Comparison of ENCODE assay signal across 34 cellular contexts in genomic region chr16:71328151-71328550, GRCh38. TPM values are rescaled to one million over a fixed set of nuclear protein-coding genes. Genes with fewer than 3 reads are reported as not detected.
"Had no signal": no experiment of that assay in that cellular context is flagged by ENCODE, and none has a peak within 500 bp of the region (broad histone marks: within the 10 kb centered on the region; RNA-seq: fewer than 3 reads in every experiment).

No MANE protein-coding gene starts in this region.

- DNase-seq: activated B cell treated with CpG ODN at 0.5 μM for 24 hours; activated CD4-positive, alpha-beta memory T cell treated with anti-CD3 and anti-CD28 coated beads for 36 hours; activated CD4-positive, alpha-beta T cell treated with anti-CD3 and anti-CD28 coated beads for 4 hours; activated CD4-positive, alpha-beta T cell treated with anti-CD3 and anti-CD28 coated beads, Interleukin-2, amount 10 ng/mL, durations not matched to agents 24 days and 14 days; activated CD4-positive, alpha-beta T cell treated with anti-CD3 and anti-CD28 coated beads, Interleukin-2, amount 50 U/mL, for 1 hour; activated CD4-positive, alpha-beta T cell treated with anti-CD3 and anti-CD28 coated beads, Interleukin-2, amount 50 U/mL, for 4 hours; activated CD4-positive, CD25-positive, alpha-beta regulatory T cell treated with anti-CD3 and anti-CD28 coated beads, Interleukin-2, amount 50 U/mL, for 72 hours; activated CD8-positive, alpha-beta memory T cell treated with anti-CD3 and anti-CD28 coated beads, Interleukin-2, amount 50 U/mL, for 4 hours; activated CD8-positive, alpha-beta T cell treated with anti-CD3 and anti-CD28 coated beads for 36 hours; activated effector memory CD4-positive, alpha-beta T cell treated with anti-CD3 and anti-CD28 coated beads, Interleukin-2, amount 50 U/mL, for 16 hours; activated gamma-delta T cell treated with Interleukin-2 at 50 U/mL for 16 hours; activated naive CD4-positive, alpha-beta T cell; activated naive CD4-positive, alpha-beta T cell treated with anti-CD3 and anti-CD28 coated beads for 36 hours; activated naive CD4-positive, alpha-beta T cell treated with anti-CD3 and anti-CD28 coated beads, Interleukin-2, amount 50 U/mL, for 16 hours; activated naive CD8-positive, alpha-beta T cell treated with anti-CD3 and anti-CD28 coated beads for 36 hours; activated T-cell treated with anti-CD3 and anti-CD28 coated beads for 4 hours; activated T-cell treated with anti-CD3 and anti-CD28 coated beads, Interleukin-2, amount 50 U/mL, for 1 hour; activated T-cell treated with anti-CD3 and anti-CD28 coated beads, Interleukin-2, amount 50 U/mL, for 4 hours; activated T-cell treated with anti-CD3 and anti-CD28 coated beads, Interleukin-2, amount 50 U/mL, for 72 hours; adrenal gland; amniotic stem cell; aorta; body of pancreas; brain microvascular endothelial cell; central memory CD4-positive, alpha-beta T cell; cerebellar nuclear complex; T-helper 2 cell; T-helper 9 cell had no signal

- H3K27me3 ChIP-seq: adrenal gland, body of pancreas, brain microvascular endothelial cell, breast epithelium had no signal

- H3K36me3 ChIP-seq: adrenal gland, brain microvascular endothelial cell, breast epithelium had no signal

- H3K27ac ChIP-seq: adrenal gland, body of pancreas, brain microvascular endothelial cell, breast epithelium, VCaP had no signal

- H3K4me1 ChIP-seq: adrenal gland, body of pancreas, breast epithelium had no signal

- H3K4me3 ChIP-seq: adrenal gland, body of pancreas, breast epithelium had no signal

- H3K9me3 ChIP-seq: adrenal gland, body of pancreas had no signal

RNA-seq across cellular contexts. Expression of gene CALB2, which starts 30.4 kb away (rescaled TPM):
- total RNA-seq: activated B cell treated with CpG ODN at 0.5 μM for 24 hours; activated CD4-positive, alpha-beta memory T cell treated with anti-CD3 and anti-CD28 coated beads for 36 hours; activated CD4-positive, alpha-beta T cell treated with anti-CD3 and anti-CD28 coated beads, Interleukin-2, amount 10 ng/mL, durations not matched to agents 24 days and 14 days; activated CD8-positive, alpha-beta memory T cell treated with anti-CD3 and anti-CD28 coated beads for 36 hours; activated CD8-positive, alpha-beta T cell treated with anti-CD3 and anti-CD28 coated beads for 36 hours; activated naive CD4-positive, alpha-beta T cell treated with anti-CD3 and anti-CD28 coated beads for 36 hours; activated naive CD4-positive, alpha-beta T cell treated with anti-CD3 and anti-CD28 coated beads, Interleukin-2, amount 50 U/mL, for 72 hours; activated naive CD8-positive, alpha-beta T cell treated with anti-CD3 and anti-CD28 coated beads for 36 hours; activated T-cell treated with anti-CD3 and anti-CD28 coated beads, Interleukin-2, amount 50 U/mL, for 4 hours; activated T-cell treated with anti-CD3 and anti-CD28 coated beads, Interleukin-2, amount 50 U/mL, for 72 hours; activated T-helper 1 cell treated with anti-CD3 and anti-CD28 coated beads, Interleukin-12 subunit alpha, Interleukin-12 subunit beta, Interleukin-2, Interleukin-4 antibody, amounts not matched to agents 30 ng/mL and 10 ng/mL and 1 ng/mL, durations not matched to agents 14 hours and 24 hours and 36 hours; activated T-helper 17 cell treated with anti-CD3 and anti-CD28 coated beads, Interleukin-2, amount 50 U/mL, for 72 hours had no signal
